ENCODE assay signal across 21 cellular contexts in the genomic region with DNA sequence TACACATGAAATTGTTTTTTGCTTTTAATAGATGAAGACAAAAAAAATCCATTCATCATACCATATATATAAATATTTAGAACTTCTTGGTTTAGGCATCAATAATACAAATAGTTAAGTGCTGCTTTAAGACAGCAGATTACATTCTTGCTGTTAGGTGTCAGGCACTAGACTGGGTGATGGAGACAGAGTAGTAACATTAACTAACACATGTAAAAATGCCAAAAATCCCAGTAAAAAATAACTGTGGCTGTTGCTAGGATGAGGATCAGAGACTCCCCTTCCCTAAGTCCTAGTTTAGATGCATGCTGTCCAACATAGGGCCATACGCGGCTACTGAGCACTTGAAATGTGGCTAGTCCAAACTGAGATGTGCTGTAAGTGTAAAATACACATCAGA.
"Had no signal": no experiment of that assay in that cellular context is flagged by ENCODE, and none has a peak within 500 bp of the region (broad histone marks: within the 10 kb centered on the region; RNA-seq: fewer than 3 reads in every experiment).

No MANE protein-coding gene starts in this region.

- H3K4me3 ChIP-seq: colonic mucosa, esophagus squamous epithelium, gastrocnemius medialis, heart right ventricle, left lung, lower lobe of right lung had no signal

- H3K27me3 ChIP-seq: colonic mucosa, esophagus squamous epithelium, gastrocnemius medialis, heart right ventricle, left lung had no signal

- H3K9me3 ChIP-seq: colonic mucosa, esophagus squamous epithelium, gastrocnemius medialis, heart right ventricle, left lung, lower lobe of right lung had no signal

- ATAC-seq: effector memory CD8-positive, alpha-beta T cell; gastrocnemius medialis; heart right ventricle; left cardiac atrium; left lung; left ventricle myocardium superior; lower lobe of right lung; naive thymus-derived CD4-positive, alpha-beta T cell had no signal

- H3K4me1 ChIP-seq: colonic mucosa, gastrocnemius medialis, left lung, lower lobe of right lung had no signal

- H3K36me3 ChIP-seq: colonic mucosa, gastrocnemius medialis, left lung had no signal

- DNase-seq: colonic mucosa; cortex of kidney; effector CD8-positive, alpha-beta T cell; effector memory CD8-positive, alpha-beta T cell; endodermal cell; esophagus squamous epithelium; foreskin fibroblast; foreskin melanocyte; gastrocnemius medialis; glutamatergic neuron; head of caudate nucleus; heart right ventricle; hippocampal formation; left cardiac atrium; left lung; left ventricle myocardium superior; lower lobe of right lung; mesenchymal stem cell; midbrain; naive thymus-derived CD4-positive, alpha-beta T cell had no signal

- H3K27ac ChIP-seq: colonic mucosa, epithelial cell of prostate, esophagus squamous epithelium, gastrocnemius medialis, heart right ventricle, left lung, lower lobe of right lung had no signal
